10 cellular contexts compared by ENCODE assay signal in genomic region chr5:33892419-33893151, GRCh38. TPM values are rescaled to one million over a fixed set of nuclear protein-coding genes. Genes with fewer than 3 reads are reported as not detected.
DNase-seq lines count a peak whose midpoint lies in the region; ATAC-seq and TF ChIP-seq lines count a peak whose summit lies in the region.
"Had no signal": no experiment of that assay in that cellular context is flagged by ENCODE, and none has a peak within 500 bp of the region (broad histone marks: within the 10 kb centered on the region; RNA-seq: fewer than 3 reads in every experiment).

No MANE protein-coding gene starts in this region.

- CTCF ChIA-PET in WTC11 (lab: Charles Lee) = interaction anchor here (0.6 to 4.4 kb wide), 7 partner anchors 10 to 304 kb away, joined by 3 to 36 read pairs (median 4); partner anchors contain the start of gene RXFP3

- TF ChIP-seq CTCF in WTC11 (IDR thresholded peaks at IDR 0.05) = no peak

- ATAC-seq in WTC11 (peak; percentile 23), sciatic nerve (peak; percentile 64), HG03025 (IDR thresholded peaks at IDR 0.05; ENCODE audit: low FRiP score, unreplicated experiment) (no peak)

- peaks cover 24% of the 10 kb centered on the region for H3K27me3 Mint-ChIP-seq in WTC11 (ENCODE audit: low read depth)

- intact Hi-C loops in sciatic nerve (cut with DNase I) = no loop called here

- no peak overlapping the region for H3K27ac Mint-ChIP-seq in WTC11

- POLR2A ChIA-PET in WTC11 (lab: Charles Lee) = interaction anchor here (0.9 to 1.4 kb wide), 2 partner anchors 36 to 43 kb away, joined by 3 to 5 read pairs; partner anchors contain the start of gene RXFP3

- no peaks in the 10 kb centered on the region for H3K36me3 Mint-ChIP-seq in WTC11

- H3K9me3 Mint-ChIP-seq in WTC11 = no peaks in the 10 kb centered on the region
- H3K9me3 Mint-ChIP-seq: central memory CD8-positive, alpha-beta T cell had no signal

- peak overlapping the region; percentile 71 for H3K4me3 Mint-ChIP-seq in WTC11
- H3K4me3 Mint-ChIP-seq: central memory CD8-positive, alpha-beta T cell had no signal

- H3K4me1 Mint-ChIP-seq in WTC11 = peaks cover 29% of the 10 kb centered on the region
- H3K4me1 Mint-ChIP-seq: central memory CD8-positive, alpha-beta T cell had no signal

- DNase-seq in GOT3 (lab: John Stamatoyannopoulos, UW) = peak; percentile 11
- DNase-seq in WTC11 (ENCODE audit: low spot score) = no peak
- DNase-seq in hepatic stellate cell (ENCODE audit: low spot score) = peak; percentile 53
- DNase-seq in sciatic nerve (ENCODE audit: low spot score) = peak; percentile 70
- no peak for DNase-seq in cortex of kidney (lab: John Stamatoyannopoulos, UW)
- DNase-seq in DMS153 treated with DMSO at 0.1 percent for 48 hours (lab: John Stamatoyannopoulos, UW; ENCODE audit: unreplicated experiment) = no peak
- no peak for DNase-seq in ecto neural progenitor cell (ENCODE audit: low spot score)
- DNase-seq: NK-92 treated with Interleukin-12 subunit alpha and Interleukin-12 subunit beta, amount 100 ng/mL, for 24 hours had no signal

TF ChIP-seq in WTC11, 78 proteins besides CTCF, POLR2A, EP300 and RAD21 (continues in another document):
- TF ChIP-seq NR2C2 (CRISPR knock-in tag; IDR thresholded peaks at IDR 0.05) (no peak), ATF6 (CRISPR knock-in tag; IDR thresholded peaks at IDR 0.05) (no peak), CDX4 (CRISPR knock-in tag; IDR thresholded peaks at IDR 0.05; ENCODE audit: borderline replicate concordance) (no peak), GABPB1 (CRISPR knock-in tag; IDR thresholded peaks at IDR 0.05) (no peak), CREB1 (CRISPR knock-in tag; IDR thresholded peaks at IDR 0.05) (no peak), IRF2 (CRISPR knock-in tag; IDR thresholded peaks at IDR 0.05; ENCODE audit: borderline replicate concordance, low read depth) (no peak), ESRRA (CRISPR knock-in tag; IDR thresholded peaks at IDR 0.05; ENCODE audit: borderline replicate concordance) (no peak), E2F5 (CRISPR knock-in tag; IDR thresholded peaks at IDR 0.05) (no peak), ZNF263 (CRISPR knock-in tag; IDR thresholded peaks at IDR 0.05; ENCODE audit: low read depth) (no peak), ELF4 (CRISPR knock-in tag; IDR thresholded peaks at IDR 0.05; ENCODE audit: low read depth) (no peak), ZBTB21 (CRISPR knock-in tag; IDR thresholded peaks at IDR 0.05; ENCODE audit: borderline replicate concordance) (no peak), E2F1 (CRISPR knock-in tag; IDR thresholded peaks at IDR 0.05) (no peak), ATF3 (CRISPR knock-in tag; conservative IDR thresholded peaks at IDR 0.05) (no peak), ZNF281 (CRISPR knock-in tag; IDR thresholded peaks at IDR 0.05) (no peak), E2F4 (CRISPR knock-in tag; IDR thresholded peaks at IDR 0.05; ENCODE audit: borderline replicate concordance, low read depth) (no peak), FOXJ3 (CRISPR knock-in tag; IDR thresholded peaks at IDR 0.05; ENCODE audit: borderline replicate concordance) (no peak)

RNA-seq across cellular contexts. Expression of gene ADAMTS12, which starts 0.8 kb away (rescaled TPM):
- total RNA-seq in WTC11 (2021) (10.2 to 13.5 TPM (median 11.5 TPM) in 3 replicates), sciatic nerve (6.9 TPM)

RNA-seq across cellular contexts. Expression of gene RXFP3, which starts 43.6 kb away (rescaled TPM):
- total RNA-seq in WTC11 (2021) = 0.09 to 0.41 TPM (median 0.22 TPM) in 3 replicates
- not detected for total RNA-seq in sciatic nerve

Comparison
In these comparisons a context has a peak if more than half of its experiments do, and no peak if none do; other contexts are left out.
1. DNase-seq: peak in GOT3 (single experiment), hepatic stellate cell (single experiment) and sciatic nerve (single experiment); none in WTC11 (single experiment), cortex of kidney (single experiment), DMS153 treated with DMSO at 0.1 percent for 48 hours (single experiment) and ecto neural progenitor cell (single experiment).